8 cellular contexts compared by ENCODE assay signal in the genomic region with DNA sequence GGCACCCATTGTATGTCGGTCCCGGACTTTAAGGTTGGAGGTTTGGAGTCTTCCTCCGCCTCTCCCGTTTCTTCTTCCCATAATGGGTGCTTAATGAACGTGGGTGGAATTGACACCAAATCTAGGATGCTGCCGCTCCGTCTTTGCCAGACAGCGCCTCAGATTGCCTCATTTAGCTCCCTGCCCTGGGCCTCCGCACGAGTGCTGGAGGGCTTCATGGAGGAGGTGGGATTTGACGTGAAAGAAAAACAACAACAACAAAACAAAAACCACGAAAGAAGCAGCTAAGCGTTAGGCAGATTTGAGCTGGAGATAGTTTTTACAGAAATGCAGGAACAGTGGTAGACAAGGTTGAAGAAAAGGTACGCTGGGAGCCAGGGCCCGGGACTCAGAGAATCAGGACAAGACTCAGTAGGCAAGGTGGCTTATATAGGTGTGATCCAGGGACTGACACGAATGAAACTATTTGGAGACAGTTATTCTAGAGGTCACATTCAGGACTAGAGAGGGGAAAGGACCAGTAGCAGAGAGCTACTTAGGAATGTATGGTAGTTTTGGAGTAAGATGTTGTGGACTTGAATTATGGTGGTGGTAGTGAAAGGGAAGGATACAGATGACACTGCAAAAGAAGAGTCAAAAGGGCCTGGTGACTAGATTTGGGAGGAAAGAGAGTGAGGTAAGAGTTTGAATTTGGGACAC. TPM values are rescaled to one million over a fixed set of nuclear protein-coding genes. Genes with fewer than 3 reads are reported as not detected.
DNase-seq lines count a peak whose midpoint lies in the region; ATAC-seq lines count a peak whose summit lies in the region.

No MANE protein-coding gene starts in this region.

- H3K27ac Mint-ChIP-seq in activated T-helper 1 cell treated with anti-CD3 and anti-CD28 coated beads, Interleukin-12 subunit alpha, Interleukin-12 subunit beta, Interleukin-2, Interleukin-4 antibody, amounts not matched to agents 30 ng/mL and 10 ng/mL and 1 ng/mL, durations not matched to agents 14 hours and 24 hours and 36 hours: peak overlapping the region; percentile 92

- no peaks in the 10 kb centered on the region for H3K9me3 ChIP-seq in iPS-18c (ENCODE audit: control insufficient read depth, insufficient read depth, low read length)
- no peaks in the 10 kb centered on the region for H3K9me3 ChIP-seq in stomach smooth muscle (ENCODE audit: control insufficient read depth in 2 of 2, low read length in 2 of 2)

- H3K36me3 ChIP-seq in stomach smooth muscle (ENCODE audit: control insufficient read depth in 2 of 2, insufficient read depth in 2 of 2, low read length in 2 of 2): no peaks in the 10 kb centered on the region

- peak; percentile 14 for ATAC-seq in GM18867 (IDR thresholded peaks at IDR 0.05; ENCODE audit: unreplicated experiment)
- peak; percentile 16 for ATAC-seq in HG02798 (IDR thresholded peaks at IDR 0.05; ENCODE audit: poor library complexity, unreplicated experiment)

- peaks cover 10% of the 10 kb centered on the region for H3K4me1 ChIP-seq in stomach smooth muscle (ENCODE audit: control insufficient read depth, insufficient read depth, low read length)

- H3K9ac ChIP-seq in stomach smooth muscle (ENCODE audit: low read length in 2 of 2): peak overlapping the region; percentile 88 to 99

- no peaks in the 10 kb centered on the region for H3K27me3 Mint-ChIP-seq in activated T-helper 1 cell treated with anti-CD3 and anti-CD28 coated beads, Interleukin-12 subunit alpha, Interleukin-12 subunit beta, Interleukin-2, Interleukin-4 antibody, amounts not matched to agents 30 ng/mL and 10 ng/mL and 1 ng/mL, durations not matched to agents 14 hours and 24 hours and 36 hours (ENCODE audit: insufficient read depth)

- peak overlapping the region; percentile 95 for H3K4me3 ChIP-seq in iPS-18c (ENCODE audit: insufficient read depth, low read depth, low read length)
- peak overlapping the region; percentile 81 to 100 for H3K4me3 ChIP-seq in stomach smooth muscle (ENCODE audit: low read length in 2 of 2)

- H3K27ac ChIP-seq in stomach smooth muscle (ENCODE audit: low read length): peak overlapping the region; percentile 95

- H3K36me3 Mint-ChIP-seq in activated T-helper 1 cell treated with anti-CD3 and anti-CD28 coated beads, Interleukin-12 subunit alpha, Interleukin-12 subunit beta, Interleukin-2, Interleukin-4 antibody, amounts not matched to agents 30 ng/mL and 10 ng/mL and 1 ng/mL, durations not matched to agents 14 hours and 24 hours and 36 hours (ENCODE audit: low read depth): peaks cover 13% of the 10 kb centered on the region

- peak overlapping the region; percentile 99 for H3K4me3 Mint-ChIP-seq in activated T-helper 1 cell treated with anti-CD3 and anti-CD28 coated beads, Interleukin-12 subunit alpha, Interleukin-12 subunit beta, Interleukin-2, Interleukin-4 antibody, amounts not matched to agents 30 ng/mL and 10 ng/mL and 1 ng/mL, durations not matched to agents 14 hours and 24 hours and 36 hours

- peaks cover 5% of the 10 kb centered on the region for H3K9me3 Mint-ChIP-seq in activated T-helper 1 cell treated with anti-CD3 and anti-CD28 coated beads, Interleukin-12 subunit alpha, Interleukin-12 subunit beta, Interleukin-2, Interleukin-4 antibody, amounts not matched to agents 30 ng/mL and 10 ng/mL and 1 ng/mL, durations not matched to agents 14 hours and 24 hours and 36 hours

- H3K4me1 Mint-ChIP-seq in activated T-helper 1 cell treated with anti-CD3 and anti-CD28 coated beads, Interleukin-12 subunit alpha, Interleukin-12 subunit beta, Interleukin-2, Interleukin-4 antibody, amounts not matched to agents 30 ng/mL and 10 ng/mL and 1 ng/mL, durations not matched to agents 14 hours and 24 hours and 36 hours (ENCODE audit: low read depth): peaks cover 41% of the 10 kb centered on the region

- intact Hi-C loops in activated T-helper 1 cell treated with anti-CD3 and anti-CD28 coated beads, Interleukin-12 subunit alpha, Interleukin-12 subunit beta, Interleukin-2, Interleukin-4 antibody, amounts not matched to agents 30 ng/mL and 10 ng/mL and 1 ng/mL, durations not matched to agents 14 hours and 24 hours and 36 hours (cut with micrococcal nuclease): loop anchor here (1.0 to 10.0 kb wide), 2 partner anchors 9 to 91 kb away; no protein-coding TSS in a partner anchor

- no peak for DNase-seq in activated T-helper 1 cell treated with anti-CD3 and anti-CD28 coated beads, Interleukin-12 subunit alpha, Interleukin-12 subunit beta, Interleukin-2, Interleukin-4 antibody, amounts not matched to agents 30 ng/mL and 10 ng/mL and 1 ng/mL, durations not matched to agents 14 hours and 24 hours and 36 hours (ENCODE audit: low spot score)
- DNase-seq in globus pallidus (ENCODE audit: low spot score) (no peak), NCI-H187 treated with DMSO at 0.1 percent for 48 hours (lab: John Stamatoyannopoulos, UW) (no peak), SK-N-DZ (ENCODE audit: low spot score) (no peak)

- H3K27me3 ChIP-seq in stomach smooth muscle (ENCODE audit: control insufficient read depth in 1 of 2, insufficient read depth in 2 of 2, low read length in 2 of 2): no peaks in the 10 kb centered on the region

RNA-seq across cellular contexts. Expression of a gene that starts 0.6 kb away (rescaled TPM):
- 3.8 and 3.9 TPM in 2 replicates for total RNA-seq in activated T-helper 1 cell treated with anti-CD3 and anti-CD28 coated beads, Interleukin-12 subunit alpha, Interleukin-12 subunit beta, Interleukin-2, Interleukin-4 antibody, amounts not matched to agents 30 ng/mL and 10 ng/mL and 1 ng/mL, durations not matched to agents 14 hours and 24 hours and 36 hours
- polyA plus RNA-seq in SK-N-DZ (2014; cell fraction: cytosol; rRNA removed): 4.4 and 6.3 TPM in 2 replicates
- 2.6 and 4.6 TPM in 2 replicates for polyA plus RNA-seq in SK-N-DZ (2014; cell fraction: nucleus; rRNA removed)

RNA-seq across cellular contexts. Expression of a gene that starts 6.6 kb away (rescaled TPM):
- 9.9 and 10.1 TPM in 2 replicates for total RNA-seq in activated T-helper 1 cell treated with anti-CD3 and anti-CD28 coated beads, Interleukin-12 subunit alpha, Interleukin-12 subunit beta, Interleukin-2, Interleukin-4 antibody, amounts not matched to agents 30 ng/mL and 10 ng/mL and 1 ng/mL, durations not matched to agents 14 hours and 24 hours and 36 hours
- 11.9 and 14.3 TPM in 2 replicates for polyA plus RNA-seq in SK-N-DZ (2014; cell fraction: cytosol; rRNA removed)
- 31.8 and 52.6 TPM in 2 replicates for polyA plus RNA-seq in SK-N-DZ (2014; cell fraction: nucleus; rRNA removed)

RNA-seq across cellular contexts. Expression of a gene that starts 41.1 kb away (rescaled TPM):
- total RNA-seq in activated T-helper 1 cell treated with anti-CD3 and anti-CD28 coated beads, Interleukin-12 subunit alpha, Interleukin-12 subunit beta, Interleukin-2, Interleukin-4 antibody, amounts not matched to agents 30 ng/mL and 10 ng/mL and 1 ng/mL, durations not matched to agents 14 hours and 24 hours and 36 hours: 4.7 and 5.9 TPM in 2 replicates
- 2.8 and 4.3 TPM in 2 replicates for polyA plus RNA-seq in SK-N-DZ (2014; cell fraction: cytosol; rRNA removed)
- 2.5 and 7.2 TPM in 2 replicates for polyA plus RNA-seq in SK-N-DZ (2014; cell fraction: nucleus; rRNA removed)

RNA-seq across cellular contexts. Expression of a gene that starts 44.6 kb away (rescaled TPM):
- total RNA-seq in activated T-helper 1 cell treated with anti-CD3 and anti-CD28 coated beads, Interleukin-12 subunit alpha, Interleukin-12 subunit beta, Interleukin-2, Interleukin-4 antibody, amounts not matched to agents 30 ng/mL and 10 ng/mL and 1 ng/mL, durations not matched to agents 14 hours and 24 hours and 36 hours: 89.6 and 93.6 TPM in 2 replicates
- 87.7 and 91.8 TPM in 2 replicates for polyA plus RNA-seq in SK-N-DZ (2014; cell fraction: cytosol; rRNA removed)
- 107 and 116 TPM in 2 replicates for polyA plus RNA-seq in SK-N-DZ (2014; cell fraction: nucleus; rRNA removed)
